ENCODE assay signal across 23 cellular contexts in the genomic region with DNA sequence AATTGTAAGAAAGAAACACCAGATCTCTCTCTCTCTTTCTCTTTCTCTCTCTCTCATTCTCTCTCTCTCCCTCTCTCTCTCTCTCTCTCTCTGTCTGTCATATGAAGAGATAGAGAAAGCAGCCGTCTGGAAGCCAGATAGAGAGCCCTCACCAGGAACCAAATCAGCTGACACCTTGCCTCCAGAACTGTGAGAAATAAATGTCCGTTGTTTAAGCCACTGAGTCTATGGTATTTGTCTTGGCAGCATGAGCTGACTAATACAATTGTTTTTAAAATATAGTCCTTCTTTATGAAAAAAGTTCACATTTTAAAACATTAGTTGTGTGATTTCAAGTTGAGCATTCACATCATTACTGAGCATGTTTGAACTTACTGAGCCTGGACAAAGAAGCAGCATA.
"Had no signal": no experiment of that assay in that cellular context is flagged by ENCODE, and none has a peak within 500 bp of the region (broad histone marks: within the 10 kb centered on the region; RNA-seq: fewer than 3 reads in every experiment).

No MANE protein-coding gene starts in this region.

- H3K27ac Mint-ChIP-seq: activated naive CD8-positive, alpha-beta T cell; activated T-cell treated with anti-CD3 and anti-CD28 coated beads, Interleukin-2, amount 50 U/mL, for 72 hours; natural killer cell had no signal

- H3K36me3 Mint-ChIP-seq: activated naive CD8-positive, alpha-beta T cell; natural killer cell had no signal

- ATAC-seq: activated T-cell treated with anti-CD3 and anti-CD28 coated beads, Interleukin-2, amount 50 U/mL, for 72 hours; gastrocnemius medialis; natural killer cell; upper lobe of right lung had no signal

- H3K4me1 Mint-ChIP-seq: natural killer cell had no signal

- H3K4me1 ChIP-seq: upper lobe of right lung had no signal

- H3K9me3 Mint-ChIP-seq: activated T-cell treated with anti-CD3 and anti-CD28 coated beads, Interleukin-2, amount 50 U/mL, for 72 hours had no signal

- H3K27ac ChIP-seq: gastrocnemius medialis, upper lobe of right lung, VCaP had no signal

- H3K4me3 ChIP-seq: gastrocnemius medialis, upper lobe of right lung had no signal

- H3K4me3 Mint-ChIP-seq: activated naive CD8-positive, alpha-beta T cell; activated T-cell treated with anti-CD3 and anti-CD28 coated beads, Interleukin-2, amount 50 U/mL, for 72 hours; natural killer cell had no signal

- DNase-seq: activated CD4-positive, alpha-beta T cell treated with anti-CD3 and anti-CD28 coated beads for 4 hours; activated CD4-positive, alpha-beta T cell treated with anti-CD3 and anti-CD28 coated beads, Interleukin-2, amount 50 U/mL, for 4 hours; activated naive CD4-positive, alpha-beta T cell; activated T-cell treated with anti-CD3 and anti-CD28 coated beads for 4 hours; activated T-cell treated with anti-CD3 and anti-CD28 coated beads, Interleukin-2, amount 50 U/mL, for 72 hours; anterior cingulate cortex; brain microvascular endothelial cell; effector CD8-positive, alpha-beta T cell; gastrocnemius medialis; glutamatergic neuron; kidney; midbrain; natural killer cell; posterior cingulate gyrus; right cardiac atrium; stimulated activated CD4-positive, alpha-beta T cell treated with anti-CD3 and anti-CD28 coated beads, Interleukin-15, amount 100 ng/mL, for 24 hours; stimulated activated CD4-positive, alpha-beta T cell treated with anti-CD3 and anti-CD28 coated beads, Interleukin-2, amount 100 ng/mL, for 24 hours; stimulated activated naive CD4-positive, alpha-beta T cell treated with Interleukin-2 at 50 U/mL for 16 hours; upper lobe of right lung had no signal

- H3K27me3 ChIP-seq: brain microvascular endothelial cell, gastrocnemius medialis, upper lobe of right lung had no signal

- H3K36me3 ChIP-seq: brain microvascular endothelial cell, gastrocnemius medialis, upper lobe of right lung had no signal

- H3K27me3 Mint-ChIP-seq: activated naive CD8-positive, alpha-beta T cell had no signal

- H3K9me3 ChIP-seq: gastrocnemius medialis, upper lobe of right lung had no signal

- FAIRE-seq: endometrium, kidney, TTC549 had no signal
